In genomic region chr12:110337912-110338710, GRCh38 we compare ENCODE assay signal across 16 cellular contexts. TPM values are rescaled to one million over a fixed set of nuclear protein-coding genes. Genes with fewer than 3 reads are reported as not detected.
DNase-seq lines count a peak whose midpoint lies in the region; ATAC-seq and TF ChIP-seq lines count a peak whose summit lies in the region.
"Had no signal": no experiment of that assay in that cellular context is flagged by ENCODE, and none has a peak within 500 bp of the region (broad histone marks: within the 10 kb centered on the region; RNA-seq: fewer than 3 reads in every experiment).

No MANE protein-coding gene starts in this region.

- POLR2A ChIA-PET in CD8-positive, alpha-beta T cell (lab: Charles Lee), result no interaction called here

- H3K9me3 ChIP-seq in CD8-positive, alpha-beta T cell (ENCODE audit: low read length), result no peaks in the 10 kb centered on the region
- H3K9me3 ChIP-seq in prostate gland, result no peaks in the 10 kb centered on the region
- H3K9me3 ChIP-seq: gastroesophageal sphincter, right lobe of liver, SK-N-SH had no signal

- intact Hi-C loops in CD8-positive, alpha-beta T cell (cut with DNase I, micrococcal nuclease), result no loop called here
- intact Hi-C loops in prostate gland (cut with DNase I), result no loop called here

- no peak overlapping the region for H3K4me3 Mint-ChIP-seq in CD8-positive, alpha-beta T cell
- no peak overlapping the region for H3K4me3 Mint-ChIP-seq in brain
- H3K4me3 Mint-ChIP-seq: activated naive CD4-positive, alpha-beta T cell treated with anti-CD3 and anti-CD28 coated beads for 36 hours had no signal

- no peaks in the 10 kb centered on the region for H3K4me1 ChIP-seq in CD8-positive, alpha-beta T cell (ENCODE audit: insufficient read depth, low read length)
- peaks cover 8% of the 10 kb centered on the region for H3K4me1 ChIP-seq in prostate gland (replicated peaks)

- no peaks in the 10 kb centered on the region for H3K4me1 Mint-ChIP-seq in CD8-positive, alpha-beta T cell (ENCODE audit: low read depth)
- H3K4me1 Mint-ChIP-seq in brain, result peaks cover 1% of the 10 kb centered on the region

- no peaks in the 10 kb centered on the region for H3K27me3 Mint-ChIP-seq in CD8-positive, alpha-beta T cell (ENCODE audit: low read depth)
- H3K27me3 Mint-ChIP-seq in brain, result no peaks in the 10 kb centered on the region

- peaks cover 76% of the 10 kb centered on the region for H3K36me3 ChIP-seq in CD8-positive, alpha-beta T cell (ENCODE audit: insufficient read depth, low read length)
- H3K36me3 ChIP-seq in prostate gland, result peaks cover 5 to 35% of the 10 kb centered on the region in 2 donors

- no peak for TF ChIP-seq POLR2A in prostate gland (IDR thresholded peaks at IDR 0.05)

- DNase-seq in CD8-positive, alpha-beta T cell, result no peak
- no peak for DNase-seq in prostate gland (ENCODE audit: low spot score)
- DNase-seq in T-helper 1 cell, result no peak
- no peak for DNase-seq in NCI-H345 (lab: John Stamatoyannopoulos, UW)
- no peak for DNase-seq in retina
- DNase-seq: activated naive CD4-positive, alpha-beta T cell treated with anti-CD3 and anti-CD28 coated beads for 36 hours; left cardiac atrium; NCI-H748 treated with DMSO at 0.1 percent for 48 hours; occipital lobe; right lobe of liver; T1000 had no signal

- H3K36me3 Mint-ChIP-seq in CD8-positive, alpha-beta T cell, result peaks cover 98% of the 10 kb centered on the region
- H3K36me3 Mint-ChIP-seq in brain, result peaks cover 94% of the 10 kb centered on the region

- H3K27ac ChIP-seq in C4-2B, result peak overlapping the region; percentile 20; the same call in 1 of the 2 replicates
- no peak overlapping the region for H3K27ac ChIP-seq in CD8-positive, alpha-beta T cell (ENCODE audit: low read depth, low read length)
- peak overlapping the region; percentile 54 to 78 for H3K27ac ChIP-seq in prostate gland
- H3K27ac ChIP-seq: coronary artery, right lobe of liver had no signal

- H3K27me3 ChIP-seq in CD8-positive, alpha-beta T cell (ENCODE audit: insufficient read depth, low read length), result no peaks in the 10 kb centered on the region
- H3K27me3 ChIP-seq in prostate gland (replicated peaks; ENCODE audit: insufficient read depth), result no peaks in the 10 kb centered on the region
- H3K27me3 ChIP-seq: gastroesophageal sphincter, right lobe of liver had no signal

- no peak for ATAC-seq in CD8-positive, alpha-beta T cell
- ATAC-seq: gastroesophageal sphincter, left cardiac atrium had no signal

- peak overlapping the region; percentile 34 for H3K27ac Mint-ChIP-seq in CD8-positive, alpha-beta T cell
- H3K27ac Mint-ChIP-seq in brain, result peak overlapping the region in 3 of 5 experiments; percentile 32 to 86 (median 59)
- H3K27ac Mint-ChIP-seq: activated naive CD4-positive, alpha-beta T cell treated with anti-CD3 and anti-CD28 coated beads for 36 hours had no signal

- no peaks in the 10 kb centered on the region for H3K9me3 Mint-ChIP-seq in CD8-positive, alpha-beta T cell
- no peaks in the 10 kb centered on the region for H3K9me3 Mint-ChIP-seq in brain
- H3K9me3 Mint-ChIP-seq: activated naive CD4-positive, alpha-beta T cell treated with anti-CD3 and anti-CD28 coated beads for 36 hours had no signal

- CTCF ChIA-PET in CD8-positive, alpha-beta T cell (lab: Charles Lee), result interaction anchor here (1.3 kb wide), 1 partner anchor 11 kb away, joined by 4 read pairs; no protein-coding TSS in a partner anchor

- TF ChIP-seq CTCF in C4-2B (conservative IDR thresholded peaks at IDR 0.05) (no peak), brain (conservative IDR thresholded peaks at IDR 0.05) (no peak), prostate gland (IDR thresholded peaks at IDR 0.05) (no peak)
- TF ChIP-seq CTCF in CD8-positive, alpha-beta T cell (IDR thresholded peaks at IDR 0.05), result no peak

- WGBS in prostate gland, result 91% methylated on average over 11 of the region's 11 CpGs

- no peak overlapping the region for H3K4me3 ChIP-seq in CD8-positive, alpha-beta T cell (ENCODE audit: low read depth, low read length)
- no peak overlapping the region for H3K4me3 ChIP-seq in prostate gland
- H3K4me3 ChIP-seq: coronary artery, gastroesophageal sphincter, right lobe of liver had no signal

RNA-seq across cellular contexts. Expression of gene ATP2A2, which starts 57.1 kb away (rescaled TPM):
- 100 to 1,000 TPM; 100 to 105 TPM for total RNA-seq in CD8-positive, alpha-beta T cell
- 139 TPM for polyA plus RNA-seq in brain (ENCODE audit: insufficient read depth, low read depth, low replicate concordance)
- 100 to 1,000 TPM; 121 to 209 TPM for total RNA-seq in prostate gland
